In the genomic region with DNA sequence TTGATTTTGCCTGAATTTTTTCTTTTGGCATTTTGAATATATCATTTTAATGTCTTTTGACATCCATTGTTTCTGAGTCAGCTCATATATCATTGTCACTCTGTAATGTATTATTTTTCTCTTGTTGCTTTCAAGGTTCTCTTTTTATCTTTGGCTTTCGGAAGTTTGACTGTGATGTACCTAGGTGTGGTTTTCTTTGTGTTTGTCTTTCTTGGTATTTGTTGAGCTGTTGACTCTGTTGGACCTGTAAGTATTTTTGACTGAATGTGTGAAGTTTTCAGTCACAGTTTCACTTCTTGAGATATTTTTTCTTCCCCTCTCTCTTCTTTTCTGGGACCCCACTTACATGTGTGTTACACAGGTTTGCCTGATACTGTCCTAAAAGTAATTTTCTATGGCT, we compare ENCODE assay signal across 22 cellular contexts. TPM values are rescaled to one million over a fixed set of nuclear protein-coding genes. Genes with fewer than 3 reads are reported as not detected.
DNase-seq lines count a peak whose midpoint lies in the region; ATAC-seq and TF ChIP-seq lines count a peak whose summit lies in the region.
"Had no signal": no experiment of that assay in that cellular context is flagged by ENCODE, and none has a peak within 500 bp of the region (broad histone marks: within the 10 kb centered on the region; RNA-seq: fewer than 3 reads in every experiment).

No MANE protein-coding gene starts in this region.

- H3K9me3 ChIP-seq in naive thymus-derived CD4-positive, alpha-beta T cell (ENCODE audit: control insufficient read depth in 2 of 3, low read length in 3 of 3) = no peaks in the 10 kb centered on the region
- no peaks in the 10 kb centered on the region for H3K9me3 ChIP-seq in body of pancreas
- H3K9me3 ChIP-seq: MG63 had no signal

- no peak overlapping the region for H3K27ac ChIP-seq in naive thymus-derived CD4-positive, alpha-beta T cell (ENCODE audit: low read depth, low read length)
- H3K27ac ChIP-seq in body of pancreas = no peak overlapping the region
- H3K27ac ChIP-seq: BLaER1 treated with 17β-estradiol and CSF1 and Interleukin-3, amounts not matched to agents 10 nM and 100 nM; PC-9; RWPE1 had no signal

- intact Hi-C loops in naive thymus-derived CD4-positive, alpha-beta T cell (cut with micrococcal nuclease) = no loop called here
- intact Hi-C loops in body of pancreas (cut with DNase I) = no loop called here

- ATAC-seq in activated CD8-positive, alpha-beta T cell treated with anti-CD3 and anti-CD28 coated beads, Interleukin-2, amount 10 ng/mL, durations not matched to agents 7 days and 5 days = no peak
- ATAC-seq in naive thymus-derived CD4-positive, alpha-beta T cell = no peak
- no peak for ATAC-seq in body of pancreas

- no peak for DNase-seq in activated CD4-positive, alpha-beta T cell treated with anti-CD3 and anti-CD28 coated beads, Interleukin-2, amount 10 ng/mL, durations not matched to agents 7 days and 5 days
- no peak for DNase-seq in activated CD4-positive, alpha-beta T cell treated with anti-CD3 and anti-CD28 coated beads for 4 hours
- DNase-seq in GM12865 (ENCODE audit: low read depth) (peak; percentile 22), DMS153 treated with DMSO at 0.1 percent for 48 hours (lab: John Stamatoyannopoulos, UW; ENCODE audit: unreplicated experiment) (no peak), body of pancreas (no peak), COLO829 (ENCODE audit: low spot score) (no peak)
- DNase-seq in activated CD8-positive, alpha-beta T cell treated with anti-CD3 and anti-CD28 coated beads, Interleukin-2, amount 10 ng/mL, durations not matched to agents 7 days and 5 days = no peak
- DNase-seq in naive thymus-derived CD4-positive, alpha-beta T cell = peak in 2 of 9 donors; percentile 13 to 14
- DNase-seq: CD8-positive, alpha-beta memory T cell; DMS79; H7; Kasumi-1; MG63; NCI-H1048; NCI-H1436 treated with DMSO at 0.1 percent for 48 hours; NCI-H2029; NCI-H526; PC-9; SIG-M5 had no signal

- peaks cover 33% of the 10 kb centered on the region for H3K4me1 Mint-ChIP-seq in activated CD4-positive, alpha-beta T cell treated with anti-CD3 and anti-CD28 coated beads, Interleukin-2, amount 10 ng/mL, durations not matched to agents 7 days and 5 days
- H3K4me1 Mint-ChIP-seq in activated CD8-positive, alpha-beta T cell treated with anti-CD3 and anti-CD28 coated beads, Interleukin-2, amount 10 ng/mL, durations not matched to agents 7 days and 5 days (ENCODE audit: low read depth) = peaks cover 20% of the 10 kb centered on the region
- H3K4me1 Mint-ChIP-seq in naive thymus-derived CD4-positive, alpha-beta T cell = peaks cover 0 to 35% (median 20%) of the 10 kb centered on the region in 7 donors

- TF ChIP-seq CTCF in GM12865 (IDR thresholded peaks at IDR 0.05; ENCODE audit: insufficient read depth, low read depth, low read length, missing control alignments) = no peak
- TF ChIP-seq CTCF in body of pancreas (IDR thresholded peaks at IDR 0.05) = no peak

- H3K4me3 Mint-ChIP-seq in activated CD4-positive, alpha-beta T cell treated with anti-CD3 and anti-CD28 coated beads, Interleukin-2, amount 10 ng/mL, durations not matched to agents 7 days and 5 days = no peak overlapping the region
- H3K4me3 Mint-ChIP-seq in activated CD8-positive, alpha-beta T cell treated with anti-CD3 and anti-CD28 coated beads, Interleukin-2, amount 10 ng/mL, durations not matched to agents 7 days and 5 days = no peak overlapping the region
- peak overlapping the region in 6 of 10 donors; percentile 1 to 62 (median 36) for H3K4me3 Mint-ChIP-seq in naive thymus-derived CD4-positive, alpha-beta T cell
- H3K4me3 Mint-ChIP-seq: CD8-positive, alpha-beta memory T cell; IgD-negative memory B cell had no signal

- H3K9me3 Mint-ChIP-seq in activated CD4-positive, alpha-beta T cell treated with anti-CD3 and anti-CD28 coated beads, Interleukin-2, amount 10 ng/mL, durations not matched to agents 7 days and 5 days = no peaks in the 10 kb centered on the region
- no peaks in the 10 kb centered on the region for H3K9me3 Mint-ChIP-seq in activated CD8-positive, alpha-beta T cell treated with anti-CD3 and anti-CD28 coated beads, Interleukin-2, amount 10 ng/mL, durations not matched to agents 7 days and 5 days (ENCODE audit: insufficient read depth)
- H3K9me3 Mint-ChIP-seq in naive thymus-derived CD4-positive, alpha-beta T cell = peaks cover 0 to 2% (median 0%) of the 10 kb centered on the region in 11 donors
- H3K9me3 Mint-ChIP-seq: CD8-positive, alpha-beta memory T cell; IgD-negative memory B cell had no signal

- CTCF ChIA-PET in activated CD4-positive, alpha-beta T cell treated with anti-CD3 and anti-CD28 coated beads, Interleukin-2, amount 10 ng/mL, durations not matched to agents 7 days and 5 days (lab: Charles Lee) = interaction anchor here (1.1 kb wide), 1 partner anchor 16 kb away, joined by 3 read pairs; no protein-coding TSS in a partner anchor
- CTCF ChIA-PET in activated CD8-positive, alpha-beta T cell treated with anti-CD3 and anti-CD28 coated beads, Interleukin-2, amount 10 ng/mL, durations not matched to agents 7 days and 5 days (lab: Charles Lee) = interaction anchor here (1.0 kb wide), 1 partner anchor 20 kb away, joined by 3 read pairs; no protein-coding TSS in a partner anchor
- CTCF ChIA-PET in naive thymus-derived CD4-positive, alpha-beta T cell (lab: Charles Lee) = no interaction called here

- peak overlapping the region; percentile 81 for H3K27ac Mint-ChIP-seq in activated CD4-positive, alpha-beta T cell treated with anti-CD3 and anti-CD28 coated beads, Interleukin-2, amount 10 ng/mL, durations not matched to agents 7 days and 5 days
- peak overlapping the region; percentile 50 for H3K27ac Mint-ChIP-seq in activated CD8-positive, alpha-beta T cell treated with anti-CD3 and anti-CD28 coated beads, Interleukin-2, amount 10 ng/mL, durations not matched to agents 7 days and 5 days
- H3K27ac Mint-ChIP-seq in naive thymus-derived CD4-positive, alpha-beta T cell = peak overlapping the region; percentile 1 to 75 (median 31)
- H3K27ac Mint-ChIP-seq: IgD-negative memory B cell had no signal

- H3K36me3 ChIP-seq in naive thymus-derived CD4-positive, alpha-beta T cell (ENCODE audit: control insufficient read depth in 2 of 3, insufficient read depth in 3 of 3, low read length in 3 of 3) = peaks cover 0 to 18% (median 4%) of the 10 kb centered on the region in 3 experiments
- H3K36me3 ChIP-seq in body of pancreas (replicated peaks in 1 of 2; ENCODE audit: insufficient read depth in 1 of 2, low read depth in 2 of 2) = peaks cover 0 to 4% of the 10 kb centered on the region in 2 donors

- no peaks in the 10 kb centered on the region for H3K4me1 ChIP-seq in naive thymus-derived CD4-positive, alpha-beta T cell (ENCODE audit: control insufficient read depth in 2 of 2, insufficient read depth in 2 of 2, low read length in 2 of 2)
- no peaks in the 10 kb centered on the region for H3K4me1 ChIP-seq in body of pancreas

- no peaks in the 10 kb centered on the region for H3K27me3 Mint-ChIP-seq in activated CD4-positive, alpha-beta T cell treated with anti-CD3 and anti-CD28 coated beads, Interleukin-2, amount 10 ng/mL, durations not matched to agents 7 days and 5 days
- H3K27me3 Mint-ChIP-seq in activated CD8-positive, alpha-beta T cell treated with anti-CD3 and anti-CD28 coated beads, Interleukin-2, amount 10 ng/mL, durations not matched to agents 7 days and 5 days (ENCODE audit: low read depth) = no peaks in the 10 kb centered on the region
- no peaks in the 10 kb centered on the region for H3K27me3 Mint-ChIP-seq in naive thymus-derived CD4-positive, alpha-beta T cell
- H3K27me3 Mint-ChIP-seq: CD8-positive, alpha-beta memory T cell; IgD-negative memory B cell had no signal

- TF ChIP-seq POLR2A in body of pancreas (IDR thresholded peaks at IDR 0.05) = no peak

- H3K36me3 Mint-ChIP-seq in activated CD4-positive, alpha-beta T cell treated with anti-CD3 and anti-CD28 coated beads, Interleukin-2, amount 10 ng/mL, durations not matched to agents 7 days and 5 days (ENCODE audit: low read depth) = peaks cover 52% of the 10 kb centered on the region
- peaks cover 54% of the 10 kb centered on the region for H3K36me3 Mint-ChIP-seq in activated CD8-positive, alpha-beta T cell treated with anti-CD3 and anti-CD28 coated beads, Interleukin-2, amount 10 ng/mL, durations not matched to agents 7 days and 5 days (ENCODE audit: low read depth)
- peaks cover 4 to 53% (median 46%) of the 10 kb centered on the region in 5 donors for H3K36me3 Mint-ChIP-seq in naive thymus-derived CD4-positive, alpha-beta T cell

- H3K27me3 ChIP-seq in naive thymus-derived CD4-positive, alpha-beta T cell (ENCODE audit: control insufficient read depth in 2 of 2, insufficient read depth in 2 of 2, low read length in 2 of 2) = no peaks in the 10 kb centered on the region
- H3K27me3 ChIP-seq in body of pancreas = no peaks in the 10 kb centered on the region
- H3K27me3 ChIP-seq: BLaER1 treated with 17β-estradiol and CSF1 and Interleukin-3, amounts not matched to agents 10 nM and 100 nM; MG63 had no signal

- WGBS in body of pancreas, 2 donors = 82 to 89% methylated on average over 1 of the region's 1 CpG

- H3K4me3 ChIP-seq in GM12865 (ENCODE audit: low read depth, low read length) (no peak overlapping the region), body of pancreas (no peak overlapping the region)
- H3K4me3 ChIP-seq in naive thymus-derived CD4-positive, alpha-beta T cell (ENCODE audit: low read length) = no peak overlapping the region
- H3K4me3 ChIP-seq: BLaER1 treated with 17β-estradiol and CSF1 and Interleukin-3, amounts not matched to agents 10 nM and 100 nM; MG63; PC-9 had no signal

- POLR2A ChIA-PET in activated CD4-positive, alpha-beta T cell treated with anti-CD3 and anti-CD28 coated beads, Interleukin-2, amount 10 ng/mL, durations not matched to agents 7 days and 5 days (lab: Charles Lee) = no interaction called here
- POLR2A ChIA-PET in activated CD8-positive, alpha-beta T cell treated with anti-CD3 and anti-CD28 coated beads, Interleukin-2, amount 10 ng/mL, durations not matched to agents 7 days and 5 days (lab: Charles Lee) = no interaction called here
- POLR2A ChIA-PET in naive thymus-derived CD4-positive, alpha-beta T cell (lab: Charles Lee) = no interaction called here

RNA-seq across cellular contexts. Expression of gene DRC1, which starts 24.9 kb away (rescaled TPM):
- total RNA-seq in activated CD4-positive, alpha-beta T cell treated with anti-CD3 and anti-CD28 coated beads, Interleukin-2, amount 10 ng/mL, durations not matched to agents 7 days and 5 days = not detected
- total RNA-seq in activated CD8-positive, alpha-beta T cell treated with anti-CD3 and anti-CD28 coated beads, Interleukin-2, amount 10 ng/mL, durations not matched to agents 7 days and 5 days = not detected
- total RNA-seq in naive thymus-derived CD4-positive, alpha-beta T cell = under 1 TPM in 1 of 5 experiments, not detected in 4; 0.29 TPM
- not detected for polyA plus RNA-seq in naive thymus-derived CD4-positive, alpha-beta T cell
- not detected for total RNA-seq in body of pancreas
- total RNA-seq: CD8-positive, alpha-beta memory T cell had no signal
- polyA plus RNA-seq: CD8-positive, alpha-beta memory T cell; IgD-negative memory B cell had no signal

RNA-seq across cellular contexts. Expression of gene ADGRF3, which starts 30.2 kb away (rescaled TPM):
- total RNA-seq in activated CD4-positive, alpha-beta T cell treated with anti-CD3 and anti-CD28 coated beads, Interleukin-2, amount 10 ng/mL, durations not matched to agents 7 days and 5 days = 1 to 10 TPM; 6.5 to 7.4 TPM
- total RNA-seq in activated CD8-positive, alpha-beta T cell treated with anti-CD3 and anti-CD28 coated beads, Interleukin-2, amount 10 ng/mL, durations not matched to agents 7 days and 5 days = 1 to 10 TPM; 5.8 TPM
- 1 to 10 TPM; 1.2 to 5.0 (median 2.6) TPM for total RNA-seq in naive thymus-derived CD4-positive, alpha-beta T cell
- polyA plus RNA-seq in naive thymus-derived CD4-positive, alpha-beta T cell = under 1 TPM; 0.09 to 0.47 TPM
- not detected for total RNA-seq in body of pancreas
- total RNA-seq: H7 had no signal

RNA-seq across cellular contexts. Expression of gene SELENOI, which starts 30.9 kb away (rescaled TPM):
- total RNA-seq in activated CD4-positive, alpha-beta T cell treated with anti-CD3 and anti-CD28 coated beads, Interleukin-2, amount 10 ng/mL, durations not matched to agents 7 days and 5 days = 10 to 100 TPM; 26.9 to 29.7 TPM
- 10 to 100 TPM; 36.8 to 37.6 TPM for total RNA-seq in activated CD8-positive, alpha-beta T cell treated with anti-CD3 and anti-CD28 coated beads, Interleukin-2, amount 10 ng/mL, durations not matched to agents 7 days and 5 days
- total RNA-seq in naive thymus-derived CD4-positive, alpha-beta T cell = 10 to 100 TPM; 19.0 to 33.6 (median 22.4) TPM
- 1 to 10 TPM; 3.4 to 5.6 TPM for polyA plus RNA-seq in naive thymus-derived CD4-positive, alpha-beta T cell
- 10 to 100 TPM; 10.4 to 31.3 TPM for total RNA-seq in body of pancreas

Comparison
In these comparisons a context has a peak if more than half of its experiments do, and no peak if none do; other contexts are left out.
1. H3K27ac Mint-ChIP-seq: peak in every context shown above with its lines; median percentile 81 in activated CD4-positive, alpha-beta T cell treated with anti-CD3 and anti-CD28 coated beads, Interleukin-2, amount 10 ng/mL, durations not matched to agents 7 days and 5 days; 50 in activated CD8-positive, alpha-beta T cell treated with anti-CD3 and anti-CD28 coated beads, Interleukin-2, amount 10 ng/mL, durations not matched to agents 7 days and 5 days; 31 in naive thymus-derived CD4-positive, alpha-beta T cell.
2. H3K4me3 Mint-ChIP-seq: peak in naive thymus-derived CD4-positive, alpha-beta T cell (6 of 10); none in activated CD4-positive, alpha-beta T cell treated with anti-CD3 and anti-CD28 coated beads, Interleukin-2, amount 10 ng/mL, durations not matched to agents 7 days and 5 days (single experiment) and activated CD8-positive, alpha-beta T cell treated with anti-CD3 and anti-CD28 coated beads, Interleukin-2, amount 10 ng/mL, durations not matched to agents 7 days and 5 days (single experiment).